In genomic region chr3:88480822-88481221, GRCh38 we compare ENCODE assay signal across 23 cellular contexts.
DNase-seq lines count a peak whose midpoint lies in the region; FAIRE-seq and TF ChIP-seq lines count a peak whose summit lies in the region.
"Had no signal": no experiment of that assay in that cellular context is flagged by ENCODE, and none has a peak within 500 bp of the region (broad histone marks: within the 10 kb centered on the region; RNA-seq: fewer than 3 reads in every experiment).

No MANE protein-coding gene starts in this region.

- H3K4me1 Mint-ChIP-seq in astrocyte (ENCODE audit: low read depth, unreplicated experiment) (peaks cover 3% of the 10 kb centered on the region), progenitor cell of endocrine pancreas (ENCODE audit: low read depth) (no peaks in the 10 kb centered on the region)

- no peaks in the 10 kb centered on the region for H3K4me1 ChIP-seq in astrocyte (ENCODE audit: insufficient read depth, low read length)
- no peaks in the 10 kb centered on the region for H3K4me1 ChIP-seq in PC-9 (replicated peaks; ENCODE audit: insufficient read depth)
- H3K4me1 ChIP-seq in effector memory CD4-positive, alpha-beta T cell (ENCODE audit: control insufficient read depth, insufficient read depth, low read length, poor library complexity, severe bottlenecking) = no peaks in the 10 kb centered on the region
- H3K4me1 ChIP-seq: BLaER1 had no signal

- no peak for FAIRE-seq in astrocyte (lab: Jason Lieb, UNC)

- H3K27ac ChIP-seq in astrocyte (ENCODE audit: low read depth, low read length) (no peak overlapping the region), PC-9 (no peak overlapping the region)
- H3K27ac ChIP-seq in effector memory CD4-positive, alpha-beta T cell (ENCODE audit: insufficient read depth, low read length, poor library complexity, severe bottlenecking) = no peak overlapping the region
- H3K27ac ChIP-seq: BLaER1 had no signal

- H3K9ac ChIP-seq in astrocyte (ENCODE audit: low read length) = no peak overlapping the region
- H3K9ac ChIP-seq: BLaER1 had no signal

- H3K4me2 ChIP-seq in astrocyte (ENCODE audit: low read length) (no peak overlapping the region), PC-9 (no peak overlapping the region)
- H3K4me2 ChIP-seq: BLaER1 had no signal

- no peak for TF ChIP-seq CTCF in astrocyte (IDR thresholded peaks at IDR 0.05; ENCODE audit: insufficient read depth, low read depth, low read length)
- no peak for TF ChIP-seq CTCF in fibroblast of pulmonary artery (IDR thresholded peaks at IDR 0.05; ENCODE audit: low read length, missing control alignments)
- TF ChIP-seq CTCF in PC-9 (conservative IDR thresholded peaks at IDR 0.05) = no peak
- TF ChIP-seq CTCF in progenitor cell of endocrine pancreas (IDR thresholded peaks at IDR 0.05; ENCODE audit: unreplicated experiment) = no peak

- H3K27me3 Mint-ChIP-seq in astrocyte (ENCODE audit: low read depth, unreplicated experiment) = no peaks in the 10 kb centered on the region
- no peaks in the 10 kb centered on the region for H3K27me3 Mint-ChIP-seq in progenitor cell of endocrine pancreas
- H3K27me3 Mint-ChIP-seq: CD4-positive, alpha-beta T cell had no signal

- no peaks in the 10 kb centered on the region for H3K79me2 ChIP-seq in astrocyte (ENCODE audit: insufficient read depth, low read length)
- no peaks in the 10 kb centered on the region for H3K79me2 ChIP-seq in PC-9 (ENCODE audit: low read depth)

- intact Hi-C loops in PC-9 (cut with micrococcal nuclease; ENCODE audit: unreplicated experiment) = no loop called here

- no peaks in the 10 kb centered on the region for H3K36me3 ChIP-seq in astrocyte (ENCODE audit: insufficient read depth, low read length)
- H3K36me3 ChIP-seq in PC-9 (ENCODE audit: low read depth) = no peaks in the 10 kb centered on the region
- H3K36me3 ChIP-seq in effector memory CD4-positive, alpha-beta T cell (ENCODE audit: control insufficient read depth, insufficient read depth, low read length) = no peaks in the 10 kb centered on the region
- H3K36me3 ChIP-seq: BLaER1 had no signal

- no peaks in the 10 kb centered on the region for H3F3A ChIP-seq in PC-9 (ENCODE audit: insufficient read depth, low read depth)

- CTCF ChIA-PET in PC-9 (lab: Charles Lee) = no interaction called here

- no peaks in the 10 kb centered on the region for H3K27me3 ChIP-seq in astrocyte (ENCODE audit: insufficient read depth, low read length)
- H3K27me3 ChIP-seq in PC-9 (ENCODE audit: insufficient read depth, low read depth) = no peaks in the 10 kb centered on the region
- no peaks in the 10 kb centered on the region for H3K27me3 ChIP-seq in effector memory CD4-positive, alpha-beta T cell (replicated peaks; ENCODE audit: control insufficient read depth, insufficient read depth, low read length, poor library complexity, severe bottlenecking)
- H3K27me3 ChIP-seq: BLaER1 had no signal

- H3K9me2 ChIP-seq in PC-9 (ENCODE audit: insufficient read depth) = no peaks in the 10 kb centered on the region

- no peaks in the 10 kb centered on the region for H3K36me3 Mint-ChIP-seq in astrocyte (ENCODE audit: low read depth, unreplicated experiment)
- H3K36me3 Mint-ChIP-seq in progenitor cell of endocrine pancreas (ENCODE audit: insufficient read depth) = no peaks in the 10 kb centered on the region

- H4K20me1 ChIP-seq in astrocyte (ENCODE audit: insufficient read depth, low read length) (no peaks in the 10 kb centered on the region), PC-9 (ENCODE audit: insufficient read depth) (no peaks in the 10 kb centered on the region)
- H4K20me1 ChIP-seq: BLaER1 had no signal

- H2AFZ ChIP-seq in astrocyte (ENCODE audit: low read depth, low read length) (no peak overlapping the region), PC-9 (no peak overlapping the region)

- BruUV-seq in PC-9 (replicated peaks; lab: Mats Ljungman, UMichigan) = no TSS peak

- H3K4me3 ChIP-seq in astrocyte (ENCODE audit: insufficient read depth, low read depth, low read length) = no peak overlapping the region
- H3K4me3 ChIP-seq in fibroblast of pulmonary artery (replicated peaks; ENCODE audit: low read depth, low read length) = no peak overlapping the region
- H3K4me3 ChIP-seq in PC-9 = no peak overlapping the region
- H3K4me3 ChIP-seq in effector memory CD4-positive, alpha-beta T cell (ENCODE audit: insufficient read depth, low read depth, low read length, poor library complexity, severe bottlenecking) = no peak overlapping the region
- H3K4me3 ChIP-seq: BLaER1, GM12878 had no signal

- no peaks in the 10 kb centered on the region for H3K9me3 Mint-ChIP-seq in astrocyte (ENCODE audit: unreplicated experiment)
- H3K9me3 Mint-ChIP-seq in progenitor cell of endocrine pancreas (ENCODE audit: low read depth) = no peaks in the 10 kb centered on the region

- H3K9me3 ChIP-seq in astrocyte (ENCODE audit: insufficient read depth, low read depth, low read length) = no peaks in the 10 kb centered on the region
- H3K9me3 ChIP-seq in PC-9 (ENCODE audit: insufficient read depth, low read depth) = no peaks in the 10 kb centered on the region
- H3K9me3 ChIP-seq in effector memory CD4-positive, alpha-beta T cell (ENCODE audit: control insufficient read depth, low read length) = no peaks in the 10 kb centered on the region
- H3K9me3 ChIP-seq: BLaER1 had no signal

- peak; percentile 82 for DNase-seq in HS-27A (ENCODE audit: low read depth)
- peak; percentile 37 for DNase-seq in astrocyte (ENCODE audit: low read depth)
- DNase-seq in fibroblast of pulmonary artery (ENCODE audit: low read depth) = peak; percentile 4
- peak; percentile 17 for DNase-seq in stromal cell of bone marrow (ENCODE audit: low read depth)
- DNase-seq in PC-9 = no peak
- DNase-seq in effector memory CD4-positive, alpha-beta T cell = no peak
- no peak for DNase-seq in progenitor cell of endocrine pancreas (ENCODE audit: low spot score, unreplicated experiment)
- DNase-seq: ACHN; CD4-positive, alpha-beta T cell; COR-L47; DMS 273 treated with DMSO at 0.1 percent for 48 hours; DMS79 treated with DMSO at 0.1 percent for 48 hours; GOT3; HCEC 1CT; Karpas-422; MM.1S; NCI-H1092; NCI-H1436; NCI-H1930; NCI-H524 treated with DMSO at 0.1 percent for 48 hours; NCI-H82 had no signal

- H3K27ac Mint-ChIP-seq in astrocyte (ENCODE audit: unreplicated experiment) (peak overlapping the region; percentile 84), progenitor cell of endocrine pancreas (no peak overlapping the region)
- H3K27ac Mint-ChIP-seq: CD4-positive, alpha-beta T cell had no signal

- POLR2A ChIA-PET in PC-9 (lab: Charles Lee; ENCODE audit: unreplicated experiment) = no interaction called here

- H3K4me3 Mint-ChIP-seq in astrocyte (ENCODE audit: unreplicated experiment) (no peak overlapping the region), progenitor cell of endocrine pancreas (ENCODE audit: low read depth) (no peak overlapping the region)
- H3K4me3 Mint-ChIP-seq: CD4-positive, alpha-beta T cell had no signal

Comparison
In these comparisons a context has a peak if more than half of its experiments do, and no peak if none do; other contexts are left out.
1. DNase-seq: peak in HS-27A (single experiment), astrocyte (single experiment), fibroblast of pulmonary artery (single experiment) and stromal cell of bone marrow (single experiment); none in PC-9 (0 of 2), effector memory CD4-positive, alpha-beta T cell (0 of 3) and progenitor cell of endocrine pancreas (single experiment).